In genomic region chr15:41660235-41661077, GRCh38 we compare ENCODE assay signal across 1 cellular context.
A peak's percentile ranks its signal among the peaks of the same experiment; 100 is the strongest.
TF ChIP-seq lines count a peak whose summit lies in the region.

Gene MGA (plus strand): TSS chr15:41660405.

TF ChIP-seq in H1, 55 proteins besides CTCF, POLR2A, EP300 and RAD21:
- TF ChIP-seq SP4 (IDR thresholded peaks at IDR 0.05; ENCODE audit: low read length) (peak; percentile 73), HDAC2 (IDR thresholded peaks at IDR 0.05; ENCODE audit: borderline replicate concordance in 1 of 2, low read depth in 2 of 2, low read length in 2 of 2) (no peak; a peak in 1 of 4 replicates), RNF2 (IDR thresholded peaks at IDR 0.05; ENCODE audit: borderline replicate concordance, low read depth, low read length, missing control alignments, poor library complexity, severe bottlenecking) (peak; percentile 51), YY1 (IDR thresholded peaks at IDR 0.05; ENCODE audit: low read depth, low read length) (0 out of 2 replicates have a peak, but pooled peaks have one; percentile 3), TEAD4 (IDR thresholded peaks at IDR 0.05; ENCODE audit: low read depth, low read length) (no peak), E2F6 (IDR thresholded peaks at IDR 0.05) (peak; percentile 95), KDM1A (IDR thresholded peaks at IDR 0.05; ENCODE audit: borderline replicate concordance, low read length) (peak; percentile 51), BACH1 (IDR thresholded peaks at IDR 0.05; ENCODE audit: low read length) (0 out of 2 replicates have a peak, but pooled peaks have one; percentile 48), EGR1 (IDR thresholded peaks at IDR 0.05; ENCODE audit: borderline replicate concordance, low read depth, low read length) (no peak), CREB1 (IDR thresholded peaks at IDR 0.05) (peak; percentile 82), NANOG (IDR thresholded peaks at IDR 0.05; ENCODE audit: insufficient read depth, low read depth, low read length, poor library complexity, severe bottlenecking) (peak; percentile 3), TAF1 (IDR thresholded peaks at IDR 0.05; ENCODE audit: low read depth, low read length) (peak; percentile 63), SIN3A (conservative IDR thresholded peaks at IDR 0.05 in 1 of 2, IDR thresholded peaks at IDR 0.05 in 1 of 2; ENCODE audit: low read depth in 1 of 2, low read length in 2 of 2) (peak in 1 of 2 experiments; percentile 49; a peak in 1 of 4 replicates), SP2 (IDR thresholded peaks at IDR 0.05; ENCODE audit: low read length) (no peak), NRF1 (IDR thresholded peaks at IDR 0.05; ENCODE audit: low read depth, low read length) (peak; percentile 81), SRF (IDR thresholded peaks at IDR 0.05; ENCODE audit: low read depth, low read length) (no peak), MAFK (IDR thresholded peaks at IDR 0.05; ENCODE audit: low read depth, low read length) (no peak), PHF8 (conservative IDR thresholded peaks at IDR 0.05; ENCODE audit: low read depth, low read length) (peak; percentile 64; the same call in 1 of the 2 replicates), RBBP5 (IDR thresholded peaks at IDR 0.05; ENCODE audit: borderline replicate concordance, low read depth, low read length) (peak; percentile 90; the same call in 1 of the 2 replicates), BCL11A (IDR thresholded peaks at IDR 0.05; ENCODE audit: low read depth in 2 of 2, low read length in 2 of 2) (no peak), CHD1 (IDR thresholded peaks at IDR 0.05; ENCODE audit: low read depth, low read length) (no peak), ASH2L (IDR thresholded peaks at IDR 0.05; ENCODE audit: low read length) (peak; percentile 93), ATF2 (IDR thresholded peaks at IDR 0.05; ENCODE audit: low read length) (no peak), ZNF274 (IDR thresholded peaks at IDR 0.05; ENCODE audit: borderline replicate concordance, extremely low read depth, low read length) (no peak), KDM5A (IDR thresholded peaks at IDR 0.05; ENCODE audit: low read length) (no peak), TBP (IDR thresholded peaks at IDR 0.05; ENCODE audit: low read depth, low read length) (no peak), CHD2 (IDR thresholded peaks at IDR 0.05; ENCODE audit: low read length) (no peak), POLR2AphosphoS5 (IDR thresholded peaks at IDR 0.05; ENCODE audit: low read depth, low read length) (peak; percentile 51), SUZ12 (IDR thresholded peaks at IDR 0.05; ENCODE audit: low read length) (no peak), EZH2 (IDR thresholded peaks at IDR 0.05; ENCODE audit: low read depth, low read length, severe bottlenecking) (no peak), TCF12 (IDR thresholded peaks at IDR 0.05; ENCODE audit: low read depth, low read length) (no peak), ATF3 (IDR thresholded peaks at IDR 0.05; ENCODE audit: insufficient read depth, low read depth, low read length) (no peak), CHD7 (IDR thresholded peaks at IDR 0.05; ENCODE audit: insufficient replicate concordance, low read length) (no peak)
- TF ChIP-seq, protein P1, sequence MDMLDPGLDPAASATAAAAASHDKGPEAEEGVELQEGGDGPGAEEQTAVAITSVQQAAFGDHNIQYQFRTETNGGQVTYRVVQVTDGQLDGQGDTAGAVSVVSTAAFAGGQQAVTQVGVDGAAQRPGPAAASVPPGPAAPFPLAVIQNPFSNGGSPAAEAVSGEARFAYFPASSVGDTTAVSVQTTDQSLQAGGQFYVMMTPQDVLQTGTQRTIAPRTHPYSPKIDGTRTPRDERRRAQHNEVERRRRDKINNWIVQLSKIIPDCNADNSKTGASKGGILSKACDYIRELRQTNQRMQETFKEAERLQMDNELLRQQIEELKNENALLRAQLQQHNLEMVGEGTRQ (IDR thresholded peaks at IDR 0.05; ENCODE audit: low read length), result peak; percentile 15; the same call in 1 of the 2 replicates
- TF ChIP-seq, protein P2, sequence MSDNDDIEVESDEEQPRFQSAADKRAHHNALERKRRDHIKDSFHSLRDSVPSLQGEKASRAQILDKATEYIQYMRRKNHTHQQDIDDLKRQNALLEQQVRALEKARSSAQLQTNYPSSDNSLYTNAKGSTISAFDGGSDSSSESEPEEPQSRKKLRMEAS (IDR thresholded peaks at IDR 0.05), result peak; percentile 95
